In genomic region chr5:91339053-91339710, GRCh38 we compare ENCODE assay signal across 15 cellular contexts. TPM values are rescaled to one million over a fixed set of nuclear protein-coding genes. Genes with fewer than 3 reads are reported as not detected.
DNase-seq lines count a peak whose midpoint lies in the region; TF ChIP-seq lines count a peak whose summit lies in the region.
"Had no signal": no experiment of that assay in that cellular context is flagged by ENCODE, and none has a peak within 500 bp of the region (broad histone marks: within the 10 kb centered on the region; RNA-seq: fewer than 3 reads in every experiment).

No MANE protein-coding gene starts in this region.

- no peak for TF ChIP-seq CTCF in AG04449 (IDR thresholded peaks at IDR 0.05; ENCODE audit: insufficient read depth, low read length, missing control alignments)
- TF ChIP-seq CTCF in cardiac fibroblast (IDR thresholded peaks at IDR 0.05; ENCODE audit: low read depth, low read length), result no peak
- TF ChIP-seq CTCF in GM13976 (IDR thresholded peaks at IDR 0.05; ENCODE audit: borderline replicate concordance, control extremely low read depth, extremely low read depth, insufficient read depth, missing control alignments), result no peak

- no peak overlapping the region for H3K27ac ChIP-seq in iPS-20b (ENCODE audit: low read length)
- H3K27ac ChIP-seq: tibial artery had no signal

- peaks cover 8% of the 10 kb centered on the region; the same call in 1 of the 2 replicates for H3K4me1 ChIP-seq in iPS-20b (ENCODE audit: insufficient read depth, low read length)
- H3K4me1 ChIP-seq: BE2C had no signal

- POLR2A ChIA-PET in AG04449 (lab: Yijun Ruan, JAX), result no interaction called here

- in situ Hi-C loops in GM13976 (cut with MboI; ENCODE audit: low sequenced_read_pairs, unreplicated experiment), result no loop called here

- H3K9ac ChIP-seq in iPS-20b (ENCODE audit: low read depth, low read length), result no peak overlapping the region

- H3K9me3 ChIP-seq in iPS-20b (ENCODE audit: insufficient read depth, low read depth, low read length), result peaks cover 7% of the 10 kb centered on the region; the same call in 1 of the 2 replicates
- H3K9me3 ChIP-seq: BE2C, tibial artery had no signal

- H3K4me3 ChIP-seq in AG04449 (ENCODE audit: low read depth, low read length) (no peak overlapping the region), H7 (ENCODE audit: insufficient read depth, low read depth, low read length) (no peak overlapping the region), cardiac fibroblast (replicated peaks in 1 of 2; ENCODE audit: low read depth in 2 of 2, low read length in 2 of 2) (no peak overlapping the region), iPS-20b (ENCODE audit: low read length) (0 out of 2 replicates have a peak overlapping the region, but pooled peaks have one; percentile 3)
- H3K4me3 ChIP-seq: tibial artery had no signal

- CTCF ChIA-PET in AG04449 (lab: Yijun Ruan, JAX), result interaction anchor here (0.8 kb wide), 1 partner anchor 8 kb away, joined by 3 read pairs; no protein-coding TSS in a partner anchor

- H3K36me3 ChIP-seq in H7 (replicated peaks; ENCODE audit: control insufficient read depth, insufficient read depth, low read length), result no peaks in the 10 kb centered on the region
- H3K36me3 ChIP-seq in iPS-20b (ENCODE audit: insufficient read depth, low read depth, low read length), result no peaks in the 10 kb centered on the region
- H3K36me3 ChIP-seq: BE2C, tibial artery had no signal

- H3K27me3 ChIP-seq in H7 (ENCODE audit: control insufficient read depth, insufficient read depth, low read length) (no peaks in the 10 kb centered on the region), iPS-20b (ENCODE audit: insufficient read depth, low read length) (no peaks in the 10 kb centered on the region)
- H3K27me3 ChIP-seq: BE2C, tibial artery had no signal

- DNase-seq in AG04449 (ENCODE audit: low read depth, low spot score) (peak; percentile 9), H7 (peak; percentile 56), cardiac fibroblast (ENCODE audit: low read depth in 2 of 2) (peak; percentile 55 to 56), GM13976 (ENCODE audit: low spot score) (no peak), retina (no peak), cerebellar nuclear complex (lab: John Stamatoyannopoulos, UW) (no peak)
- DNase-seq in central memory CD4-positive, alpha-beta T cell, result no peak
- DNase-seq: activated CD8-positive, alpha-beta memory T cell treated with anti-CD3 and anti-CD28 coated beads for 24 hours; activated gamma-delta T cell treated with Interleukin-2 at 50 U/mL for 16 hours; BE2C; GOT3; MM.1S; occipital lobe; tibial artery had no signal

RNA-seq across cellular contexts. Expression of gene ARRDC3, which starts 43.9 kb away (rescaled TPM):
- total RNA-seq in H7 (2014; rRNA removed; shearing (Covaris generic)), result 21.3 and 23.7 TPM in 2 replicates

Comparison
In these comparisons a context has a peak if more than half of its experiments do, and no peak if none do; other contexts are left out.
1. DNase-seq: peak in AG04449 (single experiment), H7 (single experiment) and cardiac fibroblast (2 of 2); none in GM13976 (single experiment), central memory CD4-positive, alpha-beta T cell (single experiment), retina (single experiment) and cerebellar nuclear complex (0 of 2).